19 cellular contexts compared by ENCODE assay signal in the genomic region with DNA sequence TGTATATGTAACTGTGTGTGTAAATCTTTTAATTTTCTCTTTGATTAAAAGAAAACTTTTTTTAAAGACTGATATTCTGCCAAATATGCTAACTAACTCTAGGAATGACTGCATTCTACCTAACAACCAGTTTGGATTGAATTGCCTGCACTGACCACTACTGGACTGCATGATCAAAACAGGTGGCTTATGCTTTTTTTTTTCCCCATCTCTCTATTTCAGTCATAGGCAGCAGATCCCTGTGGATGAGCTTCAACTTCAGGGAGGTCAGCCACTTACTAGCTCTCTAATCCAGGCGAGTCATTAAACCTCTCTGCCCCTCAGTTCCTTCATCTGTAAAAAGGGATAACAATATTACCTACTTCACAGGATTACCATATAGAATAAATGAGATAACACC.
A peak's percentile ranks its signal among the peaks of the same experiment; 100 is the strongest.
DNase-seq lines count a peak whose midpoint lies in the region; ATAC-seq and TF ChIP-seq lines count a peak whose summit lies in the region.
"Had no signal": no experiment of that assay in that cellular context is flagged by ENCODE, and none has a peak within 500 bp of the region (broad histone marks: within the 10 kb centered on the region; RNA-seq: fewer than 3 reads in every experiment).

No MANE protein-coding gene starts in this region.

- H3K27me3 Mint-ChIP-seq in endodermal cell (ENCODE audit: insufficient read depth) = no peaks in the 10 kb centered on the region
- H3K27me3 Mint-ChIP-seq: activated naive CD8-positive, alpha-beta T cell; natural killer cell treated with Interleukin-12 subunit alpha and Interleukin-12 subunit beta and Interleukin-15 and Interleukin-18, amount 100 ng/mL, for 72 hours had no signal

- intact Hi-C loops in HCT116 (cut with micrococcal nuclease) = no loop called here

- TF ChIP-seq CTCF in HCT116 (IDR thresholded peaks at IDR 0.05 in 2 of 3, conservative IDR thresholded peaks at IDR 0.05 in 1 of 3; ENCODE audit: borderline replicate concordance in 1 of 3, insufficient read depth in 1 of 3, low read depth in 2 of 3, low read length in 2 of 3) (peak; percentile 25 to 55 (median 39); a peak in 4 of 6 replicates), endodermal cell (conservative IDR thresholded peaks at IDR 0.05) (peak; percentile 10), retinal pigment epithelial cell (conservative IDR thresholded peaks at IDR 0.05; ENCODE audit: low read depth, low read length) (peak; percentile 39)

- H3K4me1 Mint-ChIP-seq in endodermal cell = no peaks in the 10 kb centered on the region

- no peak overlapping the region for H3K27ac Mint-ChIP-seq in endodermal cell
- H3K27ac Mint-ChIP-seq: activated naive CD8-positive, alpha-beta T cell; natural killer cell treated with Interleukin-12 subunit alpha and Interleukin-12 subunit beta and Interleukin-15 and Interleukin-18, amount 100 ng/mL, for 72 hours; T-helper 17 cell had no signal

- H2AFZ ChIP-seq in HCT116 (ENCODE audit: low read depth, low read length, poor library complexity, severe bottlenecking) = no peak overlapping the region

- H3K4me3 ChIP-seq in HCT116 (replicated peaks in 1 of 2; ENCODE audit: low read depth in 1 of 2, low read length in 2 of 2) (no peak overlapping the region), endodermal cell (ENCODE audit: low read length) (no peak overlapping the region), retinal pigment epithelial cell (ENCODE audit: low read length) (no peak overlapping the region)
- H3K4me3 ChIP-seq: BLaER1, cardiac muscle cell, gastrocnemius medialis had no signal

- no peaks in the 10 kb centered on the region for H3K79me2 ChIP-seq in HCT116 (ENCODE audit: insufficient read depth, low read length)

- POLR2A ChIA-PET in HCT116 (lab: Charles Lee) = interaction anchor here (0.8 to 1.2 kb wide), 2 partner anchors 22 to 139 kb away, joined by 3 read pairs; partner anchors contain the start of gene SERTAD2

- H3K36me3 ChIP-seq in HCT116 (ENCODE audit: control insufficient read depth in 1 of 2, insufficient read depth in 2 of 2, low read length in 2 of 2) (no peaks in the 10 kb centered on the region), endodermal cell (ENCODE audit: control insufficient read depth, insufficient read depth, low read length) (no peaks in the 10 kb centered on the region)
- H3K36me3 ChIP-seq: BLaER1, cardiac muscle cell, gastrocnemius medialis had no signal

- H3K4me2 ChIP-seq in HCT116 (ENCODE audit: low read length) = no peak overlapping the region
- H3K4me2 ChIP-seq: BLaER1 had no signal

- H3K9me3 Mint-ChIP-seq in endodermal cell = no peaks in the 10 kb centered on the region
- H3K9me3 Mint-ChIP-seq: natural killer cell treated with Interleukin-12 subunit alpha and Interleukin-12 subunit beta and Interleukin-15 and Interleukin-18, amount 100 ng/mL, for 72 hours had no signal

- H3K9me3 ChIP-seq in HCT116 (ENCODE audit: control insufficient read depth in 1 of 2, insufficient read depth in 1 of 2, low read depth in 1 of 2, low read length in 2 of 2) (no peaks in the 10 kb centered on the region), endodermal cell (ENCODE audit: control insufficient read depth, low read length) (no peaks in the 10 kb centered on the region)
- H3K9me3 ChIP-seq: BLaER1, gastrocnemius medialis had no signal

- no peaks in the 10 kb centered on the region for H3K36me3 Mint-ChIP-seq in endodermal cell (ENCODE audit: low read depth)
- H3K36me3 Mint-ChIP-seq: activated naive CD8-positive, alpha-beta T cell; natural killer cell treated with Interleukin-12 subunit alpha and Interleukin-12 subunit beta and Interleukin-15 and Interleukin-18, amount 100 ng/mL, for 72 hours had no signal

- H4K20me1 ChIP-seq in HCT116 (ENCODE audit: insufficient read depth) = no peaks in the 10 kb centered on the region
- H4K20me1 ChIP-seq: BLaER1 had no signal

- no peak for DNase-seq in HCT116 (ENCODE audit: low read depth, low spot score)
- peak; percentile 20 for DNase-seq in RPMI7951 (ENCODE audit: low read depth)
- DNase-seq in endodermal cell = no peak
- no peak for DNase-seq in retinal pigment epithelial cell (ENCODE audit: low read depth)
- no peak for DNase-seq in mucosa of gallbladder (ENCODE audit: low spot score)
- DNase-seq in superior temporal gyrus (ENCODE audit: extremely low spot score) = no peak
- DNase-seq: activated CD4-positive, alpha-beta T cell treated with anti-CD3 and anti-CD28 coated beads for 1 hour; gastrocnemius medialis; H7; mammary epithelial cell; NCI-H1048; retina; T-helper 17 cell had no signal

- peaks cover 6 to 20% of the 10 kb centered on the region in 2 experiments for H3K4me1 ChIP-seq in HCT116 (ENCODE audit: control insufficient read depth in 1 of 2, insufficient read depth in 2 of 2, low read length in 2 of 2)
- H3K4me1 ChIP-seq in endodermal cell (ENCODE audit: control insufficient read depth, insufficient read depth, low read length) = peaks cover 3% of the 10 kb centered on the region
- H3K4me1 ChIP-seq: gastrocnemius medialis had no signal

- WGBS in endodermal cell (ENCODE audit: insufficient coverage in 1 of 2, insufficient read length in 1 of 2), 2 experiments = 76% methylated on average over 1 of the region's 1 CpG; no CpG with 5 or more reads in 1 of the 2 experiments

- no peaks in the 10 kb centered on the region for H3K9me2 ChIP-seq in HCT116 (ENCODE audit: insufficient read depth)

- H3K4me3 Mint-ChIP-seq in endodermal cell = no peak overlapping the region
- H3K4me3 Mint-ChIP-seq: activated naive CD8-positive, alpha-beta T cell; natural killer cell treated with Interleukin-12 subunit alpha and Interleukin-12 subunit beta and Interleukin-15 and Interleukin-18, amount 100 ng/mL, for 72 hours; T-helper 17 cell had no signal

- H3K27ac ChIP-seq in HCT116 (ENCODE audit: low read depth, low read length) (no peak overlapping the region), endodermal cell (ENCODE audit: low read depth, low read length) (no peak overlapping the region)
- H3K27ac ChIP-seq: BLaER1, cardiac muscle cell, gastrocnemius medialis had no signal

- TF ChIP-seq POLR2A in HCT116 (IDR thresholded peaks at IDR 0.05; ENCODE audit: borderline replicate concordance, extremely low read depth, insufficient read depth, insufficient read length) = no peak

- RAD21 ChIA-PET in HCT116 (lab: Charles Lee; ENCODE audit: low non-redundant PET in 1 of 2, low total read pairs in 2 of 2, uncharacterized antibody in 2 of 2, unreplicated experiment in 2 of 2) = interaction anchor here in 1 of 2 experiments (0.6 kb wide), 1 partner anchor 38 kb away, joined by 3 read pairs; no protein-coding TSS in a partner anchor

- H3K9ac ChIP-seq in HCT116 (ENCODE audit: low read length) = no peak overlapping the region
- H3K9ac ChIP-seq in endodermal cell (ENCODE audit: extremely low read depth, low read length, poor library complexity, severe bottlenecking) = no peak overlapping the region
- H3K9ac ChIP-seq: BLaER1 had no signal

- no TSS peak for BruUV-seq in HCT116 (replicated peaks; lab: Mats Ljungman, UMichigan)

- CTCF ChIA-PET in HCT116 (lab: Charles Lee) = interaction anchor here (0.7 to 1.8 kb wide), 6 partner anchors 12 to 205 kb away, joined by 3 to 4 read pairs (median 4); no protein-coding TSS in a partner anchor

- ATAC-seq in HCT116 (peak; percentile 77), GM21619 (IDR thresholded peaks at IDR 0.05; ENCODE audit: unreplicated experiment) (no peak), HG02938 (IDR thresholded peaks at IDR 0.05; ENCODE audit: unreplicated experiment) (no peak)
- ATAC-seq: gastrocnemius medialis; natural killer cell treated with Interleukin-12 subunit alpha and Interleukin-12 subunit beta and Interleukin-15 and Interleukin-18, amount 100 ng/mL, for 72 hours; T-helper 17 cell had no signal

- H3K27me3 ChIP-seq in HCT116 (ENCODE audit: insufficient read depth, low read length) (no peaks in the 10 kb centered on the region), endodermal cell (ENCODE audit: control insufficient read depth, insufficient read depth, low read length, poor library complexity, severe bottlenecking) (peaks cover 10% of the 10 kb centered on the region)
- H3K27me3 ChIP-seq: BLaER1, cardiac muscle cell, gastrocnemius medialis had no signal

- peak; percentile 69 for TF ChIP-seq RAD21 in HCT116 (IDR thresholded peaks at IDR 0.05; ENCODE audit: low read depth)

TF ChIP-seq in HCT116, 20 proteins besides CTCF, POLR2A, EP300 and RAD21:
- TF ChIP-seq EZH2 (IDR thresholded peaks at IDR 0.05) = no peak
